In genomic region chr16:58177347-58177710, GRCh38 we compare ENCODE assay signal across 26 cellular contexts. TPM values are rescaled to one million over a fixed set of nuclear protein-coding genes. Genes with fewer than 3 reads are reported as not detected.
DNase-seq lines count a peak whose midpoint lies in the region; ATAC-seq and TF ChIP-seq lines count a peak whose summit lies in the region.
"Had no signal": no experiment of that assay in that cellular context is flagged by ENCODE, and none has a peak within 500 bp of the region (broad histone marks: within the 10 kb centered on the region; RNA-seq: fewer than 3 reads in every experiment).

No MANE protein-coding gene starts in this region.

- H3K4me1 ChIP-seq in CD4-positive, CD25-positive, alpha-beta regulatory T cell (ENCODE audit: control insufficient read depth, insufficient read depth, low read length, poor library complexity, severe bottlenecking), result peaks cover 12% of the 10 kb centered on the region
- H3K4me1 ChIP-seq: Caco-2, left lung, neural progenitor cell, psoas muscle, upper lobe of right lung had no signal

- H3K36me3 ChIP-seq in CD4-positive, CD25-positive, alpha-beta regulatory T cell (ENCODE audit: control insufficient read depth, insufficient read depth, low read length), result peaks cover 36% of the 10 kb centered on the region
- H3K36me3 ChIP-seq in WERI-Rb-1, result peaks cover 20% of the 10 kb centered on the region

- no peak for DNase-seq in T-helper 1 cell
- no peak for DNase-seq in CD4-positive, CD25-positive, alpha-beta regulatory T cell
- DNase-seq in activated CD4-positive, alpha-beta memory T cell treated with anti-CD3 and anti-CD28 coated beads, Interleukin-2, amount 10 ng/mL, durations not matched to agents 7 days and 5 days, result peak; percentile 38
- peak; percentile 10 to 31 (median 31) for DNase-seq in immature natural killer cell
- no peak for DNase-seq in WERI-Rb-1
- DNase-seq in SKM-1 treated with dmso at 0.1 percent for 144 hours (lab: John Stamatoyannopoulos, UW; ENCODE audit: unreplicated experiment), result no peak
- DNase-seq in NCI-H82 treated with DMSO at 0.1 percent for 48 hours (lab: John Stamatoyannopoulos, UW; ENCODE audit: unreplicated experiment), result no peak
- DNase-seq: activated B cell treated with CpG ODN at 0.5 μM for 24 hours; AML-193; amniotic stem cell; Caco-2; head of caudate nucleus; KBM-7; left lung; midbrain; NCI-H187; NCI-H748 treated with DMSO at 0.1 percent for 48 hours; psoas muscle; SHP77 treated with DMSO at 0.1 percent for 48 hours; small intestine; stimulated activated CD4-positive, alpha-beta T cell treated with anti-CD3 and anti-CD28 coated beads, Interleukin-2, amount 100 ng/mL, for 48 hours; upper lobe of right lung had no signal

- H3K36me3 Mint-ChIP-seq in T-helper 1 cell treated with Interleukin-12 subunit alpha and Interleukin-12 subunit beta and Interleukin-4 antibody, amounts not matched to agents 30 μg/mL and 1 μg/mL, for 36 hours (ENCODE audit: low read depth), result peaks cover 48% of the 10 kb centered on the region
- H3K36me3 Mint-ChIP-seq in CD4-positive, CD25-positive, alpha-beta regulatory T cell, result peaks cover 44% of the 10 kb centered on the region
- peaks cover 75% of the 10 kb centered on the region for H3K36me3 Mint-ChIP-seq in activated CD4-positive, alpha-beta memory T cell treated with anti-CD3 and anti-CD28 coated beads, Interleukin-2, amount 10 ng/mL, durations not matched to agents 7 days and 5 days (ENCODE audit: low read depth)
- peaks cover 20 to 46% (median 23%) of the 10 kb centered on the region in 3 donors for H3K36me3 Mint-ChIP-seq in immature natural killer cell

- H3K4me3 Mint-ChIP-seq in T-helper 1 cell treated with Interleukin-12 subunit alpha and Interleukin-12 subunit beta and Interleukin-4 antibody, amounts not matched to agents 30 μg/mL and 1 μg/mL, for 36 hours, result no peak overlapping the region
- peak overlapping the region in 3 of 4 donors; percentile 26 to 62 (median 53) for H3K4me3 Mint-ChIP-seq in CD4-positive, CD25-positive, alpha-beta regulatory T cell
- no peak overlapping the region for H3K4me3 Mint-ChIP-seq in activated CD4-positive, alpha-beta memory T cell treated with anti-CD3 and anti-CD28 coated beads, Interleukin-2, amount 10 ng/mL, durations not matched to agents 7 days and 5 days
- H3K4me3 Mint-ChIP-seq in immature natural killer cell, result peak overlapping the region; percentile 16 to 74 (median 64)
- H3K4me3 Mint-ChIP-seq: activated B cell treated with CpG ODN at 0.5 μM for 24 hours; dendritic cell treated with granulocyte-macrophage colony-stimulating factor and Interleukin-4, amounts not matched to agents 40 ng/mL and 50 ng/mL, for 4 days; neural progenitor cell had no signal

- no peaks in the 10 kb centered on the region for H3K27me3 ChIP-seq in CD4-positive, CD25-positive, alpha-beta regulatory T cell (ENCODE audit: control insufficient read depth, insufficient read depth, low read length)
- no peaks in the 10 kb centered on the region for H3K27me3 ChIP-seq in WERI-Rb-1 (ENCODE audit: insufficient read depth, low read depth, severe bottlenecking)
- H3K27me3 ChIP-seq: left lung, neural progenitor cell, upper lobe of right lung had no signal

- ATAC-seq in CD4-positive, CD25-positive, alpha-beta regulatory T cell (ENCODE audit: low read depth in 2 of 2), result peak; percentile 38 to 40
- ATAC-seq: left lung, upper lobe of right lung had no signal

- peaks cover 24% of the 10 kb centered on the region for H3K4me1 Mint-ChIP-seq in T-helper 1 cell treated with Interleukin-12 subunit alpha and Interleukin-12 subunit beta and Interleukin-4 antibody, amounts not matched to agents 30 μg/mL and 1 μg/mL, for 36 hours (ENCODE audit: low read depth)
- peaks cover 28 to 60% (median 39%) of the 10 kb centered on the region in 4 donors for H3K4me1 Mint-ChIP-seq in CD4-positive, CD25-positive, alpha-beta regulatory T cell
- peaks cover 29% of the 10 kb centered on the region for H3K4me1 Mint-ChIP-seq in activated CD4-positive, alpha-beta memory T cell treated with anti-CD3 and anti-CD28 coated beads, Interleukin-2, amount 10 ng/mL, durations not matched to agents 7 days and 5 days
- peaks cover 25 to 45% of the 10 kb centered on the region in 2 donors for H3K4me1 Mint-ChIP-seq in immature natural killer cell
- H3K4me1 Mint-ChIP-seq: activated B cell treated with CpG ODN at 0.5 μM for 24 hours, neural progenitor cell had no signal

- peak overlapping the region; percentile 58 for H3K27ac Mint-ChIP-seq in T-helper 1 cell treated with Interleukin-12 subunit alpha and Interleukin-12 subunit beta and Interleukin-4 antibody, amounts not matched to agents 30 μg/mL and 1 μg/mL, for 36 hours
- H3K27ac Mint-ChIP-seq in CD4-positive, CD25-positive, alpha-beta regulatory T cell, result peak overlapping the region; percentile 64 to 92 (median 68)
- H3K27ac Mint-ChIP-seq in activated CD4-positive, alpha-beta memory T cell treated with anti-CD3 and anti-CD28 coated beads, Interleukin-2, amount 10 ng/mL, durations not matched to agents 7 days and 5 days, result peak overlapping the region; percentile 80
- H3K27ac Mint-ChIP-seq in immature natural killer cell, result peak overlapping the region; percentile 50 to 82 (median 78)
- H3K27ac Mint-ChIP-seq: activated B cell treated with CpG ODN at 0.5 μM for 24 hours; dendritic cell treated with granulocyte-macrophage colony-stimulating factor and Interleukin-4, amounts not matched to agents 40 ng/mL and 50 ng/mL, for 4 days; neural progenitor cell had no signal

- H3K4me3 ChIP-seq in CD4-positive, CD25-positive, alpha-beta regulatory T cell (ENCODE audit: low read depth, low read length), result peak overlapping the region; percentile 39
- H3K4me3 ChIP-seq in WERI-Rb-1 (ENCODE audit: low read depth, low read length), result no peak overlapping the region
- H3K4me3 ChIP-seq: left lung, neural progenitor cell, psoas muscle, upper lobe of right lung had no signal

- no peaks in the 10 kb centered on the region for H3K27me3 Mint-ChIP-seq in T-helper 1 cell treated with Interleukin-12 subunit alpha and Interleukin-12 subunit beta and Interleukin-4 antibody, amounts not matched to agents 30 μg/mL and 1 μg/mL, for 36 hours (ENCODE audit: low read depth)
- H3K27me3 Mint-ChIP-seq in CD4-positive, CD25-positive, alpha-beta regulatory T cell, result no peaks in the 10 kb centered on the region
- no peaks in the 10 kb centered on the region for H3K27me3 Mint-ChIP-seq in activated CD4-positive, alpha-beta memory T cell treated with anti-CD3 and anti-CD28 coated beads, Interleukin-2, amount 10 ng/mL, durations not matched to agents 7 days and 5 days
- H3K27me3 Mint-ChIP-seq in immature natural killer cell (ENCODE audit: low read depth in 3 of 3), result peaks cover 0 to 1% (median 0%) of the 10 kb centered on the region in 3 donors
- H3K27me3 Mint-ChIP-seq: activated B cell treated with CpG ODN at 0.5 μM for 24 hours; dendritic cell treated with granulocyte-macrophage colony-stimulating factor and Interleukin-4, amounts not matched to agents 40 ng/mL and 50 ng/mL, for 4 days had no signal

- H3K9me3 Mint-ChIP-seq in T-helper 1 cell treated with Interleukin-12 subunit alpha and Interleukin-12 subunit beta and Interleukin-4 antibody, amounts not matched to agents 30 μg/mL and 1 μg/mL, for 36 hours, result peaks cover 3% of the 10 kb centered on the region
- H3K9me3 Mint-ChIP-seq in CD4-positive, CD25-positive, alpha-beta regulatory T cell, result peaks cover 0 to 1% (median 0%) of the 10 kb centered on the region in 7 donors
- H3K9me3 Mint-ChIP-seq in activated CD4-positive, alpha-beta memory T cell treated with anti-CD3 and anti-CD28 coated beads, Interleukin-2, amount 10 ng/mL, durations not matched to agents 7 days and 5 days, result no peaks in the 10 kb centered on the region
- no peaks in the 10 kb centered on the region for H3K9me3 Mint-ChIP-seq in immature natural killer cell
- H3K9me3 Mint-ChIP-seq: activated B cell treated with CpG ODN at 0.5 μM for 24 hours; dendritic cell treated with granulocyte-macrophage colony-stimulating factor and Interleukin-4, amounts not matched to agents 40 ng/mL and 50 ng/mL, for 4 days; neural progenitor cell had no signal

- peak overlapping the region; percentile 9 for H3K27ac ChIP-seq in CD4-positive, CD25-positive, alpha-beta regulatory T cell (ENCODE audit: insufficient read depth, low read length, poor library complexity, severe bottlenecking)
- no peak overlapping the region for H3K27ac ChIP-seq in WERI-Rb-1
- H3K27ac ChIP-seq: 22Rv1, left lung, neural progenitor cell, psoas muscle, upper lobe of right lung had no signal

- no peak for TF ChIP-seq CTCF in WERI-Rb-1 (IDR thresholded peaks at IDR 0.05; ENCODE audit: low read depth, low read length)

- CTCF ChIA-PET in activated CD4-positive, alpha-beta memory T cell treated with anti-CD3 and anti-CD28 coated beads, Interleukin-2, amount 10 ng/mL, durations not matched to agents 7 days and 5 days (lab: Charles Lee), result interaction anchor here (1.0 to 1.4 kb wide), 6 partner anchors 12 to 178 kb away, joined by 3 to 4 read pairs (median 3); no protein-coding TSS in a partner anchor

- no peaks in the 10 kb centered on the region for H3K9me3 ChIP-seq in CD4-positive, CD25-positive, alpha-beta regulatory T cell (ENCODE audit: control insufficient read depth in 2 of 2, low read length in 2 of 2)
- H3K9me3 ChIP-seq in WERI-Rb-1 (ENCODE audit: severe bottlenecking), result no peaks in the 10 kb centered on the region
- H3K9me3 ChIP-seq: Caco-2, left lung, psoas muscle, upper lobe of right lung had no signal

- POLR2A ChIA-PET in activated CD4-positive, alpha-beta memory T cell treated with anti-CD3 and anti-CD28 coated beads, Interleukin-2, amount 10 ng/mL, durations not matched to agents 7 days and 5 days (lab: Charles Lee), result interaction anchor here (0.8 to 2.0 kb wide), 8 partner anchors 10 to 215 kb away, joined by 3 to 9 read pairs (median 4); partner anchors contain the start of genes CFAP20, CSNK2A2 and GINS3

RNA-seq across cellular contexts. Expression of gene CSNK2A2, which starts 20.6 kb away (rescaled TPM):
- total RNA-seq in CD4-positive, CD25-positive, alpha-beta regulatory T cell, result 57.3 TPM
- polyA plus RNA-seq in CD4-positive, CD25-positive, alpha-beta regulatory T cell, result 10 to 100 TPM in 2 of 4 donors, 1 to 10 TPM in 2; 7.9 to 11.6 (median 9.6) TPM
- total RNA-seq in activated CD4-positive, alpha-beta memory T cell treated with anti-CD3 and anti-CD28 coated beads, Interleukin-2, amount 10 ng/mL, durations not matched to agents 7 days and 5 days, result 10 to 100 TPM; 67.5 to 67.9 TPM
- polyA plus RNA-seq in immature natural killer cell, result 10 to 100 TPM in 2 of 3 donors, 1 to 10 TPM in 1; 3.8 to 13.4 (median 11.2) TPM

RNA-seq across cellular contexts. Expression of gene CFAP20, which starts 48.1 kb away (rescaled TPM):
- total RNA-seq in CD4-positive, CD25-positive, alpha-beta regulatory T cell, result 147 TPM
- polyA plus RNA-seq in CD4-positive, CD25-positive, alpha-beta regulatory T cell, result 10 to 100 TPM; 41.9 to 53.1 (median 47.8) TPM
- total RNA-seq in activated CD4-positive, alpha-beta memory T cell treated with anti-CD3 and anti-CD28 coated beads, Interleukin-2, amount 10 ng/mL, durations not matched to agents 7 days and 5 days, result 10 to 100 TPM; 36.1 to 37.8 TPM
- polyA plus RNA-seq in immature natural killer cell, result 10 to 100 TPM; 36.6 to 43.2 (median 39.4) TPM

Comparison
In these comparisons a context has a peak if more than half of its experiments do, and no peak if none do; other contexts are left out.
1. H3K4me3 Mint-ChIP-seq: peak in CD4-positive, CD25-positive, alpha-beta regulatory T cell (3 of 4) and immature natural killer cell (5 of 5); none in T-helper 1 cell treated with Interleukin-12 subunit alpha and Interleukin-12 subunit beta and Interleukin-4 antibody, amounts not matched to agents 30 μg/mL and 1 μg/mL, for 36 hours (single experiment) and activated CD4-positive, alpha-beta memory T cell treated with anti-CD3 and anti-CD28 coated beads, Interleukin-2, amount 10 ng/mL, durations not matched to agents 7 days and 5 days (single experiment).
2. DNase-seq: peak in activated CD4-positive, alpha-beta memory T cell treated with anti-CD3 and anti-CD28 coated beads, Interleukin-2, amount 10 ng/mL, durations not matched to agents 7 days and 5 days (single experiment) and immature natural killer cell (3 of 3); none in T-helper 1 cell (0 of 5), CD4-positive, CD25-positive, alpha-beta regulatory T cell (0 of 3), WERI-Rb-1 (single experiment), SKM-1 treated with dmso at 0.1 percent for 144 hours (single experiment) and NCI-H82 treated with DMSO at 0.1 percent for 48 hours (single experiment).
3. Peak in every context shown above with its lines, with median percentiles within 50 percentile points of each other: H3K27ac Mint-ChIP-seq.